ENCODE assay signal across 1 cellular context in genomic region chr9:83920942-83921707, GRCh38.
TF ChIP-seq lines count a peak whose summit lies in the region.

Gene KIF27, minus strand, starts transcription at chr9:83921432. Its CDS starts 5,841 bp downstream, at chr9:83915591.

TF ChIP-seq in A549, 52 proteins besides CTCF, POLR2A, EP300 and RAD21 (continued from another document):
- TF ChIP-seq HMGXB4 (CRISPR knock-in tag; IDR thresholded peaks at IDR 0.05; ENCODE audit: borderline replicate concordance) (peak; percentile 68; the same call in 1 of the 2 replicates), KDM5A (IDR thresholded peaks at IDR 0.05) (no peak), MAX (IDR thresholded peaks at IDR 0.05) (peak; percentile 97), FOXS1 (CRISPR knock-in tag; IDR thresholded peaks at IDR 0.05) (no peak), REST (IDR thresholded peaks at IDR 0.05) (no peak), KDM1A (IDR thresholded peaks at IDR 0.05; ENCODE audit: low read depth) (no peak), HOXB13 (CRISPR knock-in tag; IDR thresholded peaks at IDR 0.05; ENCODE audit: low read depth) (no peak), EHF (CRISPR knock-in tag; IDR thresholded peaks at IDR 0.05) (no peak), TFCP2L1 (CRISPR knock-in tag; IDR thresholded peaks at IDR 0.05) (0 out of 2 replicates have a peak, but pooled peaks have one; percentile 19), BCL3 (IDR thresholded peaks at IDR 0.05) (peak; percentile 53), USF2 (IDR thresholded peaks at IDR 0.05) (no peak), FOSL2 (IDR thresholded peaks at IDR 0.05) (no peak), FOSL2 (CRISPR knock-in tag; IDR thresholded peaks at IDR 0.05) (no peak), GATA3 (IDR thresholded peaks at IDR 0.05; ENCODE audit: borderline replicate concordance) (no peak), ZFP36 (IDR thresholded peaks at IDR 0.05; ENCODE audit: borderline replicate concordance, partially characterized antibody) (no peak), FOSB (CRISPR knock-in tag; IDR thresholded peaks at IDR 0.05) (no peak), CBX8 (IDR thresholded peaks at IDR 0.05) (no peak), ESRRA (IDR thresholded peaks at IDR 0.05; ENCODE audit: borderline replicate concordance, low read length) (no peak), HEYL (CRISPR knock-in tag; IDR thresholded peaks at IDR 0.05) (no peak), HES2 (IDR thresholded peaks at IDR 0.05) (no peak), EHMT2 (IDR thresholded peaks at IDR 0.05; ENCODE audit: low read depth) (no peak), MAZ (IDR thresholded peaks at IDR 0.05; ENCODE audit: borderline replicate concordance, low read depth, low read length) (no peak), NR3C1 (IDR thresholded peaks at IDR 0.05) (no peak)
